Comparison of ENCODE assay signal across 2 cellular contexts in the genomic region with DNA sequence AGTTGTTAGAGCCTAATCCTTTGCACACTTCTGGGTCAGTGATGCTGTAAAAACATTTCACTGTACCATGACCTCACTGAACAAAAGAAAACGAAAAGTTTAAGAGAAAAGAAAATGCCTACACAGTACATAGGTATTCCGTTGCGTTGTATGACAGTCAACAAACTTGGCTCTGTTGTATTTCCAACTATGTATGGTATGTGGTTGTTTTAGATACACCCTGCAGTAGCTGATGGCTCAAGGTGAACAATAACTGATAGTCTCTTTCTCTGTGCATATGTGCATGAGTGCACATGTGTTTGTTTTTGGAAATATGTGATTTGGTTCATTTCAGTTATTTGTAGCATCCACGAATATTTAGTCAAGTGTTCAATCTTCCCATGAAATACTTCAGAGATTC.
TF ChIP-seq lines count a peak whose summit lies in the region.

No MANE protein-coding gene starts in this region.

TF ChIP-seq in HEK293, 187 proteins besides CTCF, POLR2A, EP300 and RAD21:
- TF ChIP-seq, protein P1, sequence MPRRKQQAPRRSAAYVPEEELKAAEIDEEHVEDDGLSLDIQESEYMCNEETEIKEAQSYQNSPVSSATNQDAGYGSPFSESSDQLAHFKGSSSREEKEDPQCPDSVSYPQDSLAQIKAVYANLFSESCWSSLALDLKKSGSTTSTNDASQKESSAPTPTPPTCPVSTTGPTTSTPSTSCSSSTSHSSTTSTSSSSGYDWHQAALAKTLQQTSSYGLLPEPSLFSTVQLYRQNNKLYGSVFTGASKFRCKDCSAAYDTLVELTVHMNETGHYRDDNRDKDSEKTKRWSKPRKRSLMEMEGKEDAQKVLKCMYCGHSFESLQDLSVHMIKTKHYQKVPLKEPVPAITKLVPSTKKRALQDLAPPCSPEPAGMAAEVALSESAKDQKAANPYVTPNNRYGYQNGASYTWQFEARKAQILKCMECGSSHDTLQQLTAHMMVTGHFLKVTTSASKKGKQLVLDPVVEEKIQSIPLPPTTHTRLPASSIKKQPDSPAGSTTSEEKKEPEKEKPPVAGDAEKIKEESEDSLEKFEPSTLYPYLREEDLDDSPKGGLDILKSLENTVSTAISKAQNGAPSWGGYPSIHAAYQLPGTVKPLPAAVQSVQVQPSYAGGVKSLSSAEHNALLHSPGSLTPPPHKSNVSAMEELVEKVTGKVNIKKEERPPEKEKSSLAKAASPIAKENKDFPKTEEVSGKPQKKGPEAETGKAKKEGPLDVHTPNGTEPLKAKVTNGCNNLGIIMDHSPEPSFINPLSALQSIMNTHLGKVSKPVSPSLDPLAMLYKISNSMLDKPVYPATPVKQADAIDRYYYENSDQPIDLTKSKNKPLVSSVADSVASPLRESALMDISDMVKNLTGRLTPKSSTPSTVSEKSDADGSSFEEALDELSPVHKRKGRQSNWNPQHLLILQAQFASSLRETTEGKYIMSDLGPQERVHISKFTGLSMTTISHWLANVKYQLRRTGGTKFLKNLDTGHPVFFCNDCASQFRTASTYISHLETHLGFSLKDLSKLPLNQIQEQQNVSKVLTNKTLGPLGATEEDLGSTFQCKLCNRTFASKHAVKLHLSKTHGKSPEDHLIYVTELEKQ (tag by site-specific recombination; IDR thresholded peaks at IDR 0.05; ENCODE audit: borderline replicate concordance) = no peak
- peak; percentile 51 for TF ChIP-seq SETDB1 (IDR thresholded peaks at IDR 0.05; ENCODE audit: insufficient read length, low read length)
- TF ChIP-seq, protein P2, sequence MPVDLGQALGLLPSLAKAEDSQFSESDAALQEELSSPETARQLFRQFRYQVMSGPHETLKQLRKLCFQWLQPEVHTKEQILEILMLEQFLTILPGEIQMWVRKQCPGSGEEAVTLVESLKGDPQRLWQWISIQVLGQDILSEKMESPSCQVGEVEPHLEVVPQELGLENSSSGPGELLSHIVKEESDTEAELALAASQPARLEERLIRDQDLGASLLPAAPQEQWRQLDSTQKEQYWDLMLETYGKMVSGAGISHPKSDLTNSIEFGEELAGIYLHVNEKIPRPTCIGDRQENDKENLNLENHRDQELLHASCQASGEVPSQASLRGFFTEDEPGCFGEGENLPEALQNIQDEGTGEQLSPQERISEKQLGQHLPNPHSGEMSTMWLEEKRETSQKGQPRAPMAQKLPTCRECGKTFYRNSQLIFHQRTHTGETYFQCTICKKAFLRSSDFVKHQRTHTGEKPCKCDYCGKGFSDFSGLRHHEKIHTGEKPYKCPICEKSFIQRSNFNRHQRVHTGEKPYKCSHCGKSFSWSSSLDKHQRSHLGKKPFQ (tag by site-specific recombination; IDR thresholded peaks at IDR 0.05) = no peak
- TF ChIP-seq ZNF350 (tag by site-specific recombination; IDR thresholded peaks at IDR 0.05) = no peak
- no peak for TF ChIP-seq ZBTB7A (tag by site-specific recombination; IDR thresholded peaks at IDR 0.05; ENCODE audit: low read depth)

TF ChIP-seq in SK-N-SH, 30 proteins besides CTCF, POLR2A, EP300 and RAD21 (continued from another document):
- TF ChIP-seq, protein P3, sequence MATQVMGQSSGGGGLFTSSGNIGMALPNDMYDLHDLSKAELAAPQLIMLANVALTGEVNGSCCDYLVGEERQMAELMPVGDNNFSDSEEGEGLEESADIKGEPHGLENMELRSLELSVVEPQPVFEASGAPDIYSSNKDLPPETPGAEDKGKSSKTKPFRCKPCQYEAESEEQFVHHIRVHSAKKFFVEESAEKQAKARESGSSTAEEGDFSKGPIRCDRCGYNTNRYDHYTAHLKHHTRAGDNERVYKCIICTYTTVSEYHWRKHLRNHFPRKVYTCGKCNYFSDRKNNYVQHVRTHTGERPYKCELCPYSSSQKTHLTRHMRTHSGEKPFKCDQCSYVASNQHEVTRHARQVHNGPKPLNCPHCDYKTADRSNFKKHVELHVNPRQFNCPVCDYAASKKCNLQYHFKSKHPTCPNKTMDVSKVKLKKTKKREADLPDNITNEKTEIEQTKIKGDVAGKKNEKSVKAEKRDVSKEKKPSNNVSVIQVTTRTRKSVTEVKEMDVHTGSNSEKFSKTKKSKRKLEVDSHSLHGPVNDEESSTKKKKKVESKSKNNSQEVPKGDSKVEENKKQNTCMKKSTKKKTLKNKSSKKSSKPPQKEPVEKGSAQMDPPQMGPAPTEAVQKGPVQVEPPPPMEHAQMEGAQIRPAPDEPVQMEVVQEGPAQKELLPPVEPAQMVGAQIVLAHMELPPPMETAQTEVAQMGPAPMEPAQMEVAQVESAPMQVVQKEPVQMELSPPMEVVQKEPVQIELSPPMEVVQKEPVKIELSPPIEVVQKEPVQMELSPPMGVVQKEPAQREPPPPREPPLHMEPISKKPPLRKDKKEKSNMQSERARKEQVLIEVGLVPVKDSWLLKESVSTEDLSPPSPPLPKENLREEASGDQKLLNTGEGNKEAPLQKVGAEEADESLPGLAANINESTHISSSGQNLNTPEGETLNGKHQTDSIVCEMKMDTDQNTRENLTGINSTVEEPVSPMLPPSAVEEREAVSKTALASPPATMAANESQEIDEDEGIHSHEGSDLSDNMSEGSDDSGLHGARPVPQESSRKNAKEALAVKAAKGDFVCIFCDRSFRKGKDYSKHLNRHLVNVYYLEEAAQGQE (IDR thresholded peaks at IDR 0.05; ENCODE audit: low read depth, low read length) = no peak
- no peak for TF ChIP-seq YY1 (IDR thresholded peaks at IDR 0.05; ENCODE audit: low read depth)
- no peak for TF ChIP-seq NRF1 (IDR thresholded peaks at IDR 0.05; ENCODE audit: low read depth, low read length)
- TF ChIP-seq MEF2A (IDR thresholded peaks at IDR 0.05; ENCODE audit: borderline replicate concordance, low read depth) = no peak
- no peak for TF ChIP-seq TCF12 (IDR thresholded peaks at IDR 0.05)
- TF ChIP-seq POLR2AphosphoS5 (IDR thresholded peaks at IDR 0.05; ENCODE audit: low read depth, low read length) = no peak
- no peak for TF ChIP-seq CHD2 (IDR thresholded peaks at IDR 0.05; ENCODE audit: low read length, partially characterized antibody)
- TF ChIP-seq SMC3 (IDR thresholded peaks at IDR 0.05; ENCODE audit: low read depth, low read length) = no peak
- TF ChIP-seq, protein P4, sequence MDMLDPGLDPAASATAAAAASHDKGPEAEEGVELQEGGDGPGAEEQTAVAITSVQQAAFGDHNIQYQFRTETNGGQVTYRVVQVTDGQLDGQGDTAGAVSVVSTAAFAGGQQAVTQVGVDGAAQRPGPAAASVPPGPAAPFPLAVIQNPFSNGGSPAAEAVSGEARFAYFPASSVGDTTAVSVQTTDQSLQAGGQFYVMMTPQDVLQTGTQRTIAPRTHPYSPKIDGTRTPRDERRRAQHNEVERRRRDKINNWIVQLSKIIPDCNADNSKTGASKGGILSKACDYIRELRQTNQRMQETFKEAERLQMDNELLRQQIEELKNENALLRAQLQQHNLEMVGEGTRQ (IDR thresholded peaks at IDR 0.05; ENCODE audit: borderline replicate concordance, low read depth, low read length) = no peak
- no peak for TF ChIP-seq RFX5 (IDR thresholded peaks at IDR 0.05; ENCODE audit: low read length)
- no peak for TF ChIP-seq MXI1 (IDR thresholded peaks at IDR 0.05; ENCODE audit: low read depth, low read length)
- TF ChIP-seq FOXM1 (IDR thresholded peaks at IDR 0.05; ENCODE audit: low read depth) = no peak
- no peak for TF ChIP-seq TAF1 (IDR thresholded peaks at IDR 0.05; ENCODE audit: borderline replicate concordance, low read depth, low read length)
